ENCODE assay signal across 27 cellular contexts in genomic region chr9:120396418-120396817, GRCh38.
DNase-seq lines count a peak whose midpoint lies in the region; ATAC-seq and TF ChIP-seq lines count a peak whose summit lies in the region.
"Had no signal": no experiment of that assay in that cellular context is flagged by ENCODE, and none has a peak within 500 bp of the region (broad histone marks: within the 10 kb centered on the region; RNA-seq: fewer than 3 reads in every experiment).

No MANE protein-coding gene starts in this region.

- H3K4me3 ChIP-seq in OCI-LY3 (ENCODE audit: low read length), result no peak overlapping the region
- no peak overlapping the region for H3K4me3 ChIP-seq in skeletal muscle satellite cell (ENCODE audit: low read length)
- H3K4me3 ChIP-seq: tibial artery had no signal

- TF ChIP-seq CTCF in OCI-LY3 (IDR thresholded peaks at IDR 0.05; ENCODE audit: low read depth, low read length) (no peak), chondrocyte (IDR thresholded peaks at IDR 0.05) (no peak), CD14-positive monocyte (IDR thresholded peaks at IDR 0.05) (no peak)

- H3K9me3 ChIP-seq in OCI-LY3 (ENCODE audit: insufficient read depth, low read length) (no peaks in the 10 kb centered on the region), skeletal muscle satellite cell (replicated peaks; ENCODE audit: low read length) (no peaks in the 10 kb centered on the region)
- H3K9me3 ChIP-seq: tibial artery had no signal

- no peak overlapping the region for H3K4me3 Mint-ChIP-seq in activated T-cell treated with anti-CD3 and anti-CD28 coated beads, Interleukin-2, amount 50 U/mL, for 72 hours
- H3K4me3 Mint-ChIP-seq in activated T-cell treated with anti-CD3 and anti-CD28 coated beads, Interleukin-2, amount 50 U/mL, for 4 hours, result no peak overlapping the region
- H3K4me3 Mint-ChIP-seq in chondrocyte (ENCODE audit: unreplicated experiment) (no peak overlapping the region), CD14-positive monocyte (no peak overlapping the region)
- H3K4me3 Mint-ChIP-seq in activated CD4-positive, alpha-beta T cell treated with anti-CD3 and anti-CD28 coated beads, Interleukin-2, amount 10 ng/mL, durations not matched to agents 24 days and 14 days, result no peak overlapping the region
- H3K4me3 Mint-ChIP-seq: activated B cell treated with CpG ODN at 0.5 μM for 24 hours; activated CD4-positive, alpha-beta memory T cell treated with anti-CD3 and anti-CD28 coated beads for 36 hours; activated naive CD4-positive, alpha-beta T cell treated with anti-CD3 and anti-CD28 coated beads, Interleukin-2, amount 10 ng/mL, durations not matched to agents 7 days and 5 days had no signal

- H3K27me3 Mint-ChIP-seq in activated T-cell treated with anti-CD3 and anti-CD28 coated beads, Interleukin-2, amount 50 U/mL, for 72 hours (ENCODE audit: low read depth), result no peaks in the 10 kb centered on the region
- H3K27me3 Mint-ChIP-seq in activated T-cell treated with anti-CD3 and anti-CD28 coated beads, Interleukin-2, amount 50 U/mL, for 4 hours (ENCODE audit: low read depth), result no peaks in the 10 kb centered on the region
- H3K27me3 Mint-ChIP-seq in chondrocyte (ENCODE audit: low read depth), result no peaks in the 10 kb centered on the region
- peaks cover 0 to 3% (median 0%) of the 10 kb centered on the region in 3 donors for H3K27me3 Mint-ChIP-seq in CD14-positive monocyte (ENCODE audit: low read depth in 3 of 3)
- H3K27me3 Mint-ChIP-seq in activated CD4-positive, alpha-beta T cell treated with anti-CD3 and anti-CD28 coated beads, Interleukin-2, amount 10 ng/mL, durations not matched to agents 24 days and 14 days, result no peaks in the 10 kb centered on the region
- H3K27me3 Mint-ChIP-seq: activated B cell treated with CpG ODN at 0.5 μM for 24 hours; activated CD4-positive, alpha-beta memory T cell treated with anti-CD3 and anti-CD28 coated beads for 36 hours; activated naive CD4-positive, alpha-beta T cell treated with anti-CD3 and anti-CD28 coated beads, Interleukin-2, amount 10 ng/mL, durations not matched to agents 7 days and 5 days had no signal

- H3K4me1 ChIP-seq in OCI-LY3 (ENCODE audit: low read length), result peaks cover 18% of the 10 kb centered on the region
- peaks cover 81% of the 10 kb centered on the region for H3K4me1 ChIP-seq in skeletal muscle satellite cell (ENCODE audit: control insufficient read depth, insufficient read depth, low read length)

- no peak for ATAC-seq in activated T-cell treated with anti-CD3 and anti-CD28 coated beads, Interleukin-2, amount 50 U/mL, for 72 hours (replicated peaks in 1 of 2)
- ATAC-seq in activated T-cell treated with anti-CD3 and anti-CD28 coated beads, Interleukin-2, amount 50 U/mL, for 4 hours, result no peak
- ATAC-seq: esophagus mucosa; left ventricle myocardium superior; SK-N-SH treated with all-trans-retinoic acid at 6 μM for 48 hours; stimulated activated naive CD8-positive, alpha-beta T cell treated with anti-CD3 and anti-CD28 coated beads, Interleukin-15, Interleukin-2, amounts not matched to agents 100 U/mL and 50 U/mL, for 24 hours had no signal

- peaks cover 33% of the 10 kb centered on the region for H3K4me1 Mint-ChIP-seq in activated T-cell treated with anti-CD3 and anti-CD28 coated beads, Interleukin-2, amount 50 U/mL, for 72 hours (ENCODE audit: low read depth)
- H3K4me1 Mint-ChIP-seq in activated T-cell treated with anti-CD3 and anti-CD28 coated beads, Interleukin-2, amount 50 U/mL, for 4 hours (ENCODE audit: low read depth), result peaks cover 24% of the 10 kb centered on the region
- H3K4me1 Mint-ChIP-seq in chondrocyte (ENCODE audit: low read depth) (peaks cover 56% of the 10 kb centered on the region), CD14-positive monocyte (no peaks in the 10 kb centered on the region)
- peaks cover 33% of the 10 kb centered on the region for H3K4me1 Mint-ChIP-seq in activated CD4-positive, alpha-beta T cell treated with anti-CD3 and anti-CD28 coated beads, Interleukin-2, amount 10 ng/mL, durations not matched to agents 24 days and 14 days
- H3K4me1 Mint-ChIP-seq: activated B cell treated with CpG ODN at 0.5 μM for 24 hours had no signal

- H3K79me2 ChIP-seq in OCI-LY3 (ENCODE audit: low read length), result no peaks in the 10 kb centered on the region

- H3K9me3 Mint-ChIP-seq in activated T-cell treated with anti-CD3 and anti-CD28 coated beads, Interleukin-2, amount 50 U/mL, for 72 hours, result no peaks in the 10 kb centered on the region
- H3K9me3 Mint-ChIP-seq in activated T-cell treated with anti-CD3 and anti-CD28 coated beads, Interleukin-2, amount 50 U/mL, for 4 hours, result no peaks in the 10 kb centered on the region
- H3K9me3 Mint-ChIP-seq in chondrocyte (ENCODE audit: low read depth), result no peaks in the 10 kb centered on the region
- H3K9me3 Mint-ChIP-seq in CD14-positive monocyte, result no peaks in the 10 kb centered on the region
- no peaks in the 10 kb centered on the region for H3K9me3 Mint-ChIP-seq in activated CD4-positive, alpha-beta T cell treated with anti-CD3 and anti-CD28 coated beads, Interleukin-2, amount 10 ng/mL, durations not matched to agents 24 days and 14 days
- H3K9me3 Mint-ChIP-seq: activated B cell treated with CpG ODN at 0.5 μM for 24 hours; activated CD4-positive, alpha-beta memory T cell treated with anti-CD3 and anti-CD28 coated beads for 36 hours; activated naive CD4-positive, alpha-beta T cell treated with anti-CD3 and anti-CD28 coated beads, Interleukin-2, amount 10 ng/mL, durations not matched to agents 7 days and 5 days had no signal

- H3K27ac ChIP-seq in OCI-LY3 (ENCODE audit: low read length), result peak overlapping the region; percentile 56
- H3K27ac ChIP-seq: tibial artery had no signal

- no peak overlapping the region for H2AFZ ChIP-seq in OCI-LY3 (ENCODE audit: low read depth, low read length)

- peak overlapping the region; percentile 30 for H3K27ac Mint-ChIP-seq in activated T-cell treated with anti-CD3 and anti-CD28 coated beads, Interleukin-2, amount 50 U/mL, for 72 hours
- H3K27ac Mint-ChIP-seq in chondrocyte (ENCODE audit: unreplicated experiment), result peak overlapping the region; percentile 52
- H3K27ac Mint-ChIP-seq in CD14-positive monocyte, result peak overlapping the region in 2 of 7 donors; percentile 23 to 64
- no peak overlapping the region for H3K27ac Mint-ChIP-seq in activated CD4-positive, alpha-beta T cell treated with anti-CD3 and anti-CD28 coated beads, Interleukin-2, amount 10 ng/mL, durations not matched to agents 24 days and 14 days
- H3K27ac Mint-ChIP-seq: activated B cell treated with CpG ODN at 0.5 μM for 24 hours; activated CD4-positive, alpha-beta memory T cell treated with anti-CD3 and anti-CD28 coated beads for 36 hours; activated naive CD4-positive, alpha-beta T cell treated with anti-CD3 and anti-CD28 coated beads, Interleukin-2, amount 10 ng/mL, durations not matched to agents 7 days and 5 days had no signal

- intact Hi-C loops in CD14-positive monocyte (cut with micrococcal nuclease), result no loop called here
- intact Hi-C loops in activated CD4-positive, alpha-beta T cell treated with anti-CD3 and anti-CD28 coated beads, Interleukin-2, amount 10 ng/mL, durations not matched to agents 24 days and 14 days (cut with micrococcal nuclease), result no loop called here

- H3K4me2 ChIP-seq in OCI-LY3 (ENCODE audit: low read length), result peak overlapping the region; percentile 48
- no peak overlapping the region for H3K4me2 ChIP-seq in skeletal muscle satellite cell (ENCODE audit: low read length)

- H4K20me1 ChIP-seq in OCI-LY3 (ENCODE audit: insufficient read depth, low read length), result peaks cover 10% of the 10 kb centered on the region

- no peaks in the 10 kb centered on the region for H3K27me3 ChIP-seq in OCI-LY3 (ENCODE audit: low read depth, low read length)
- no peaks in the 10 kb centered on the region for H3K27me3 ChIP-seq in skeletal muscle satellite cell (ENCODE audit: control insufficient read depth, insufficient read depth, low read length)
- H3K27me3 ChIP-seq: tibial artery had no signal

- H3K36me3 Mint-ChIP-seq in activated T-cell treated with anti-CD3 and anti-CD28 coated beads, Interleukin-2, amount 50 U/mL, for 72 hours (ENCODE audit: insufficient read depth in 2 of 2), result peaks cover 11 to 22% of the 10 kb centered on the region in 2 donors
- H3K36me3 Mint-ChIP-seq in activated T-cell treated with anti-CD3 and anti-CD28 coated beads, Interleukin-2, amount 50 U/mL, for 4 hours (ENCODE audit: insufficient read depth), result peaks cover 53% of the 10 kb centered on the region
- peaks cover 29% of the 10 kb centered on the region for H3K36me3 Mint-ChIP-seq in chondrocyte (ENCODE audit: low read depth)
- peaks cover 86 to 90% of the 10 kb centered on the region in 2 donors for H3K36me3 Mint-ChIP-seq in CD14-positive monocyte
- peaks cover 68% of the 10 kb centered on the region for H3K36me3 Mint-ChIP-seq in activated CD4-positive, alpha-beta T cell treated with anti-CD3 and anti-CD28 coated beads, Interleukin-2, amount 10 ng/mL, durations not matched to agents 24 days and 14 days (ENCODE audit: low read depth)

- H3K9ac ChIP-seq in OCI-LY3 (ENCODE audit: low read length) (no peak overlapping the region), skeletal muscle satellite cell (ENCODE audit: low read depth, low read length) (peak overlapping the region; percentile 13)

- H3K36me3 ChIP-seq in OCI-LY3 (replicated peaks; ENCODE audit: low read depth, low read length) (peaks cover 70% of the 10 kb centered on the region), skeletal muscle satellite cell (ENCODE audit: insufficient read depth, low read length) (peaks cover 84% of the 10 kb centered on the region)

- no peak for DNase-seq in activated T-cell treated with anti-CD3 and anti-CD28 coated beads, Interleukin-2, amount 50 U/mL, for 72 hours
- no peak for DNase-seq in activated T-cell treated with anti-CD3 and anti-CD28 coated beads, Interleukin-2, amount 50 U/mL, for 4 hours
- DNase-seq in chondrocyte (ENCODE audit: low spot score) (no peak), CD14-positive monocyte (ENCODE audit: low spot score) (no peak), NCI-H345 treated with DMSO at 0.1 percent for 48 hours (lab: John Stamatoyannopoulos, UW; ENCODE audit: unreplicated experiment) (no peak)
- no peak for DNase-seq in activated CD4-positive, alpha-beta T cell treated with anti-CD3 and anti-CD28 coated beads, Interleukin-2, amount 10 ng/mL, durations not matched to agents 24 days and 14 days
- DNase-seq: 8988T; activated B cell treated with CpG ODN at 0.5 μM for 24 hours; activated CD4-positive, alpha-beta memory T cell treated with anti-CD3 and anti-CD28 coated beads for 36 hours; activated naive CD4-positive, alpha-beta T cell treated with anti-CD3 and anti-CD28 coated beads, Interleukin-2, amount 10 ng/mL, durations not matched to agents 7 days and 5 days; Calu3; effector memory CD4-positive, alpha-beta T cell; foreskin melanocyte; H7; hippocampal formation; KG1; left ventricle myocardium superior; NCI-H2171; NCI-H524 treated with DMSO at 0.1 percent for 48 hours; small intestine; stimulated activated CD4-positive, alpha-beta T cell treated with anti-CD3 and anti-CD28 coated beads, Interleukin-2, amount 100 ng/mL, for 48 hours; stimulated activated naive CD8-positive, alpha-beta T cell treated with anti-CD3 and anti-CD28 coated beads, Interleukin-15, Interleukin-2, amounts not matched to agents 100 U/mL and 50 U/mL, for 24 hours; tibial artery had no signal
